In the genomic region with DNA sequence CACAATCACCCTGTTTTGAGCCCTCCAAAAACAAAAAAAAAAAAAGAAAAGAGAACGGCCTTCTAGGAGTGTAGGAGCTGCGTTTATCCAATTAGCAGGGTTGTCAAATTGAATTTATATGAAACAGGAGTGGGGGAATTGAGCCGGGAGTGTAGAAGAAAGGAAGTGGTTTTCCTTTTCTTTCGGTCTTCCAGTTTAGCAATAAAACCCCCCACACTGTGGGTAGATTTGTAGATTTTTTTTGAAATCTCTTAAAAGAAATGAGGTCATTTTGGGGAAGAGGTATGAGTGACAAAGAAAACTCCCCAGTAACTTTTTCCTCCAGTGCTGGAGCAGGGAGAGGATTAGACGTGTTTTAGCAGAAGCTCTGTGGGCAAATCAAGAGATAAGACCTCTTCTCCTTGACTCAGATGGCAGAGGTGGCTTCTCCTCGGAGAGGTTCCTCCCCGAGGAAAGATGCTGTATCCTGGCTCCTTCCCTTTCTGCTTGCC, we compare ENCODE assay signal across 10 cellular contexts. TPM values are rescaled to one million over a fixed set of nuclear protein-coding genes. Genes with fewer than 3 reads are reported as not detected.
DNase-seq lines count a peak whose midpoint lies in the region; ATAC-seq and TF ChIP-seq lines count a peak whose summit lies in the region.
"Had no signal": no experiment of that assay in that cellular context is flagged by ENCODE, and none has a peak within 500 bp of the region (broad histone marks: within the 10 kb centered on the region; RNA-seq: fewer than 3 reads in every experiment).

No MANE protein-coding gene starts in this region.

- H3K27ac ChIP-seq in A673 (ENCODE audit: low read depth, low read length, poor library complexity, severe bottlenecking) (peak overlapping the region; percentile 73), HUES48 (ENCODE audit: low read depth, low read length) (peak overlapping the region; percentile 75), mesodermal cell (ENCODE audit: low read depth, low read length, severe bottlenecking) (peak overlapping the region; percentile 92)
- no peak overlapping the region for H3K27ac ChIP-seq in CD8-positive, alpha-beta memory T cell (ENCODE audit: low read depth, low read length)

- peaks cover 13 to 46% of the 10 kb centered on the region in 2 donors for H3K27me3 Mint-ChIP-seq in CD8-positive, alpha-beta memory T cell

- no peaks in the 10 kb centered on the region for H3K9me3 Mint-ChIP-seq in CD8-positive, alpha-beta memory T cell
- H3K9me3 Mint-ChIP-seq: naive thymus-derived CD8-positive, alpha-beta T cell had no signal

- peak overlapping the region in 2 of 7 donors; percentile 13 to 29 for H3K4me3 Mint-ChIP-seq in CD8-positive, alpha-beta memory T cell
- H3K4me3 Mint-ChIP-seq: naive thymus-derived CD8-positive, alpha-beta T cell had no signal

- CTCF ChIA-PET in A673 (lab: Charles Lee): interaction anchor here (1.0 kb wide), 1 partner anchor 46 kb away, joined by 4 read pairs; no protein-coding TSS in a partner anchor
- CTCF ChIA-PET in CD8-positive, alpha-beta memory T cell (lab: Charles Lee): interaction anchor here (1.7 kb wide), 1 partner anchor 9 kb away, joined by 4 read pairs; no protein-coding TSS in a partner anchor

- H3K36me3 ChIP-seq in A673 (ENCODE audit: insufficient read depth, low read length, poor library complexity, severe bottlenecking): no peaks in the 10 kb centered on the region
- no peaks in the 10 kb centered on the region for H3K36me3 ChIP-seq in HUES48 (ENCODE audit: control insufficient read depth, insufficient read depth, low read length)
- no peaks in the 10 kb centered on the region for H3K36me3 ChIP-seq in adipocyte (ENCODE audit: control insufficient read depth, insufficient read depth, low read length, severe bottlenecking)
- H3K36me3 ChIP-seq in mesodermal cell (ENCODE audit: control insufficient read depth, insufficient read depth, low read length): peaks cover 4% of the 10 kb centered on the region
- no peaks in the 10 kb centered on the region for H3K36me3 ChIP-seq in CD8-positive, alpha-beta memory T cell (ENCODE audit: insufficient read depth, low read length)

- H3K36me3 Mint-ChIP-seq in CD8-positive, alpha-beta memory T cell: no peaks in the 10 kb centered on the region
- H3K36me3 Mint-ChIP-seq: naive thymus-derived CD8-positive, alpha-beta T cell had no signal

- no TSS peak for BruUV-seq in A673 (replicated peaks; lab: Mats Ljungman, UMichigan)

- peaks cover 0 to 7% (median 3%) of the 10 kb centered on the region in 3 donors for H3K4me1 Mint-ChIP-seq in CD8-positive, alpha-beta memory T cell

- DNase-seq in A673 (ENCODE audit: low spot score): peak; percentile 85
- peak; percentile 64 for DNase-seq in adipocyte (ENCODE audit: low read depth)
- no peak for DNase-seq in CD8-positive, alpha-beta memory T cell
- no peak for DNase-seq in stimulated activated CD4-positive, alpha-beta T cell treated with anti-CD3 and anti-CD28 coated beads, Interleukin-4, amount 100 ng/mL, for 1 hour
- DNase-seq: naive thymus-derived CD8-positive, alpha-beta T cell; NCI-H187 had no signal

- H3K9ac ChIP-seq in HUES48 (ENCODE audit: low read depth, low read length) (no peak overlapping the region; the same call in 1 of the 2 replicates), adipocyte (ENCODE audit: low read length) (peak overlapping the region; percentile 30)

- peak overlapping the region in 1 of 8 donors; percentile 20 for H3K27ac Mint-ChIP-seq in CD8-positive, alpha-beta memory T cell

- intact Hi-C loops in A673 (cut with micrococcal nuclease; ENCODE audit: unreplicated experiment): no loop called here

- H3K9me3 ChIP-seq in A673 (ENCODE audit: low read depth, low read length, poor library complexity, severe bottlenecking) (no peaks in the 10 kb centered on the region), HUES48 (ENCODE audit: control insufficient read depth, insufficient read depth, low read length) (no peaks in the 10 kb centered on the region), adipocyte (ENCODE audit: control insufficient read depth, low read length) (no peaks in the 10 kb centered on the region), mesodermal cell (ENCODE audit: control insufficient read depth, low read length) (no peaks in the 10 kb centered on the region)
- H3K9me3 ChIP-seq in CD8-positive, alpha-beta memory T cell (ENCODE audit: low read length): no peaks in the 10 kb centered on the region

- ATAC-seq in HG02759 (IDR thresholded peaks at IDR 0.05; ENCODE audit: unreplicated experiment) (no peak), GM18519 (IDR thresholded peaks at IDR 0.05; ENCODE audit: low FRiP score, unreplicated experiment) (no peak)
- ATAC-seq: naive thymus-derived CD8-positive, alpha-beta T cell had no signal

- no peak for TF ChIP-seq CTCF in A673 (conservative IDR thresholded peaks at IDR 0.05; ENCODE audit: low read depth, low read length)

- no peaks in the 10 kb centered on the region for H3K27me3 ChIP-seq in A673 (replicated peaks; ENCODE audit: insufficient read depth, low read depth, low read length, poor library complexity)
- no peaks in the 10 kb centered on the region for H3K27me3 ChIP-seq in HUES48 (ENCODE audit: control insufficient read depth, insufficient read depth, low read length)
- no peaks in the 10 kb centered on the region for H3K27me3 ChIP-seq in adipocyte (replicated peaks; ENCODE audit: control insufficient read depth, insufficient read depth, low read length)
- H3K27me3 ChIP-seq in CD8-positive, alpha-beta memory T cell (ENCODE audit: insufficient read depth, low read length, poor library complexity, severe bottlenecking): peaks cover 10% of the 10 kb centered on the region

- WGBS in mesodermal cell (ENCODE audit: insufficient coverage in 2 of 2), 2 experiments: 14 to 67% methylated on average over 1 to 2 of the region's 7 CpGs

- peaks cover 31% of the 10 kb centered on the region for H3K4me1 ChIP-seq in A673 (ENCODE audit: insufficient read depth, low read length, poor library complexity, severe bottlenecking)
- H3K4me1 ChIP-seq in HUES48 (ENCODE audit: control insufficient read depth, insufficient read depth, low read length): peaks cover 53% of the 10 kb centered on the region
- H3K4me1 ChIP-seq in adipocyte (ENCODE audit: control insufficient read depth, insufficient read depth, low read length): peaks cover 47% of the 10 kb centered on the region
- peaks cover 26% of the 10 kb centered on the region for H3K4me1 ChIP-seq in mesodermal cell (ENCODE audit: control insufficient read depth, insufficient read depth, low read length, poor library complexity, severe bottlenecking)
- no peaks in the 10 kb centered on the region for H3K4me1 ChIP-seq in CD8-positive, alpha-beta memory T cell (ENCODE audit: insufficient read depth, low read length)

- POLR2A ChIA-PET in A673 (lab: Charles Lee; ENCODE audit: low non-redundant PET): no interaction called here
- POLR2A ChIA-PET in CD8-positive, alpha-beta memory T cell (lab: Charles Lee): no interaction called here

- H3K4me3 ChIP-seq in A673 (ENCODE audit: low read depth, low read length, poor library complexity, severe bottlenecking): peak overlapping the region; percentile 16
- H3K4me3 ChIP-seq in HUES48 (ENCODE audit: low read depth, low read length): no peak overlapping the region
- H3K4me3 ChIP-seq in adipocyte (ENCODE audit: low read length): peak overlapping the region; percentile 45
- no peak overlapping the region for H3K4me3 ChIP-seq in mesodermal cell (ENCODE audit: extremely low read depth, insufficient read depth, low read length, poor library complexity, severe bottlenecking)
- H3K4me3 ChIP-seq in CD8-positive, alpha-beta memory T cell (ENCODE audit: low read length): no peak overlapping the region

RNA-seq across cellular contexts. Expression of a gene that starts 30.8 kb away (rescaled TPM):
- 1.2 and 1.7 TPM in 2 replicates for total RNA-seq in A673 (2021)
- 60.4 TPM for polyA plus RNA-seq in mesodermal cell (2013, experiment 1 of 2)
- polyA plus RNA-seq in mesodermal cell (2013, experiment 2 of 2): 45.8 TPM
- not detected for total RNA-seq in CD8-positive, alpha-beta memory T cell
- polyA plus RNA-seq in CD8-positive, alpha-beta memory T cell: not detected
- total RNA-seq: naive thymus-derived CD8-positive, alpha-beta T cell had no signal
- polyA plus RNA-seq: naive thymus-derived CD8-positive, alpha-beta T cell had no signal

Comparison
In these comparisons a context has a peak if more than half of its experiments do, and no peak if none do; other contexts are left out.
1. DNase-seq: peak in A673 (single experiment) and adipocyte (single experiment); none in CD8-positive, alpha-beta memory T cell (0 of 5) and stimulated activated CD4-positive, alpha-beta T cell treated with anti-CD3 and anti-CD28 coated beads, Interleukin-4, amount 100 ng/mL, for 1 hour (single experiment).
2. H3K4me3 ChIP-seq: peak in A673 (single experiment) and adipocyte (single experiment); none in HUES48 (single experiment), mesodermal cell (single experiment) and CD8-positive, alpha-beta memory T cell (single experiment).